ENCODE assay signal across 8 cellular contexts in genomic region chr19:4910594-4911273, GRCh38. TPM values are rescaled to one million over a fixed set of nuclear protein-coding genes. Genes with fewer than 3 reads are reported as not detected.
DNase-seq lines count a peak whose midpoint lies in the region; ATAC-seq, FAIRE-seq and TF ChIP-seq lines count a peak whose summit lies in the region.

No MANE protein-coding gene starts in this region.

- peaks cover 52% of the 10 kb centered on the region for H3K4me1 ChIP-seq in A549

- POLR2A ChIA-PET in A549 (lab: Yijun Ruan, JAX) = interaction anchor here (0.7 to 2.0 kb wide), 4 partner anchors 31 to 121 kb away, joined by 3 to 8 read pairs (median 6); partner anchors contain the start of gene KDM4B

- TF ChIP-seq POLR2A in A549 (IDR thresholded peaks at IDR 0.05; ENCODE audit: low read length) = no peak

- peak overlapping the region; percentile 93 to 95 for H3K27ac ChIP-seq in A549

- H3K4me3 Mint-ChIP-seq in type B pancreatic cell = peak overlapping the region; percentile 91

- H3K4me2 ChIP-seq in A549 = peak overlapping the region; percentile 84

- H3K4me3 ChIP-seq in A549 (peak overlapping the region; percentile 85), bronchial epithelial cell (ENCODE audit: low read depth, low read length) (peak overlapping the region; percentile 63)

- peaks cover 23% of the 10 kb centered on the region for H3K4me1 Mint-ChIP-seq in type B pancreatic cell (ENCODE audit: unreplicated experiment)

- no peak for ATAC-seq in A549

- no peaks in the 10 kb centered on the region for H3K9me3 Mint-ChIP-seq in type B pancreatic cell

- CTCF ChIA-PET in A549 (lab: Yijun Ruan, JAX) = interaction anchor here (0.6 to 8.1 kb wide), 19 partner anchors 11 to 177 kb away, joined by 3 to 170 read pairs (median 6); partner anchors contain the start of genes FEM1A, PLIN3 and TICAM1

- no peaks in the 10 kb centered on the region for H3K27me3 ChIP-seq in bronchial epithelial cell (ENCODE audit: control insufficient read depth, insufficient read depth, low read length)

- FAIRE-seq in A549 (lab: Jason Lieb, UNC) (no peak), bronchial epithelial cell (lab: Jason Lieb, UNC) (peak; percentile 23)

- peaks cover 7% of the 10 kb centered on the region for H3K36me3 Mint-ChIP-seq in type B pancreatic cell

- WGBS in A549 (ENCODE audit: missing lambda C conversion rate) = 14% methylated on average over 16 of the region's 23 CpGs

- TF ChIP-seq EP300 in A549 (IDR thresholded peaks at IDR 0.05) = no peak

- DNase-seq in A549 (ENCODE audit: low read depth in 1 of 2, low spot score in 1 of 2) (peak in 1 of 2 experiments; percentile 45), ELF-1 (ENCODE audit: low read depth, low spot score) (peak; percentile 49), OCI-M1 (lab: John Stamatoyannopoulos, UW) (peak; percentile 64), bronchial epithelial cell (ENCODE audit: low read depth) (peak; percentile 18), medulla oblongata (ENCODE audit: extremely low spot score) (peak; percentile 78), type B pancreatic cell (ENCODE audit: extremely low spot score, unreplicated experiment) (no peak), cortex of kidney (lab: John Stamatoyannopoulos, UW) (no peak)
- no peak for DNase-seq in NK-92 treated with Interleukin-12 subunit alpha and Interleukin-12 subunit beta, amount 100 ng/mL, for 24 hours (lab: John Stamatoyannopoulos, UW)

- TF ChIP-seq RAD21 in A549 (conservative IDR thresholded peaks at IDR 0.05 in 1 of 2, IDR thresholded peaks at IDR 0.05 in 1 of 2) = no peak

- no peaks in the 10 kb centered on the region for H3K27me3 Mint-ChIP-seq in type B pancreatic cell

- TF ChIP-seq CTCF in A549 (IDR thresholded peaks at IDR 0.05) (no peak), bronchial epithelial cell (IDR thresholded peaks at IDR 0.05; ENCODE audit: insufficient read depth, low read length, severe bottlenecking) (no peak), type B pancreatic cell (conservative IDR thresholded peaks at IDR 0.05) (no peak)

- no peaks in the 10 kb centered on the region for H3K36me3 ChIP-seq in bronchial epithelial cell (ENCODE audit: control insufficient read depth, insufficient read depth, low read length)

- H3K27ac Mint-ChIP-seq in type B pancreatic cell = peak overlapping the region; percentile 56

- no peaks in the 10 kb centered on the region for H3K9me3 ChIP-seq in A549

TF ChIP-seq in A549, 52 proteins besides CTCF, POLR2A, EP300 and RAD21:
- peak; percentile 54; the same call in 1 of the 2 replicates for TF ChIP-seq E2F6 (IDR thresholded peaks at IDR 0.05; ENCODE audit: borderline replicate concordance, low read depth)
- TF ChIP-seq MAX (IDR thresholded peaks at IDR 0.05) = peak; percentile 68
- TF ChIP-seq HOXB5 (CRISPR knock-in tag; IDR thresholded peaks at IDR 0.05) = no peak
- TF ChIP-seq POLR2AphosphoS2 (conservative IDR thresholded peaks at IDR 0.05; ENCODE audit: low read length) = no peak
- TF ChIP-seq SMC3 (IDR thresholded peaks at IDR 0.05) = no peak

RNA-seq across cellular contexts. Expression of gene UHRF1, which starts 1.4 kb away (rescaled TPM):
- polyA plus RNA-seq in A549 (2011; rRNA removed) (7.2 and 8.5 TPM in 2 replicates), A549 (2017; fragmentation: RNase III; extraction: RNeasy Plus Mini Kit Qiagen cat#74134 plus additional on column Dnase treatment) (50.6 to 52.7 TPM (median 52.3 TPM) in 3 replicates)
- 34.5 and 37.1 TPM in 2 replicates for polyA plus RNA-seq in A549 (2012; cell fraction: cytosol; rRNA removed)
- 63.0 and 64.2 TPM in 2 replicates for polyA plus RNA-seq in A549 (2012; cell fraction: nucleus; rRNA removed)
- 6.3 and 10.1 TPM in 2 replicates for polyA minus RNA-seq in A549 (2011; rRNA and poly(A)+ RNA removed)
- total RNA-seq in bronchial epithelial cell (2.4 and 5.3 TPM in 2 replicates), type B pancreatic cell (ENCODE audit: low replicate concordance) (29.2 and 79.1 TPM in 2 replicates)

RNA-seq across cellular contexts. Expression of gene ARRDC5, which starts 8.0 kb away (rescaled TPM):
- polyA plus RNA-seq in A549 (2011; rRNA removed) (not detected in 2 replicates), A549 (2017; fragmentation: RNase III; extraction: RNeasy Plus Mini Kit Qiagen cat#74134 plus additional on column Dnase treatment) (not detected in 3 replicates)
- polyA plus RNA-seq in A549 (2012; cell fraction: cytosol; rRNA removed) = not detected in 2 replicates
- not detected in 2 replicates for polyA plus RNA-seq in A549 (2012; cell fraction: nucleus; rRNA removed)
- polyA minus RNA-seq in A549 (2011; rRNA and poly(A)+ RNA removed) = not detected in 2 replicates
- total RNA-seq in bronchial epithelial cell (not detected in 2 replicates), type B pancreatic cell (ENCODE audit: low replicate concordance) (not detected in 2 replicates)

RNA-seq across cellular contexts. Expression of gene PLIN3, which starts 43.3 kb away (rescaled TPM):
- polyA plus RNA-seq in A549 (2011; rRNA removed) (28.4 and 30.1 TPM in 2 replicates), A549 (2017; fragmentation: RNase III; extraction: RNeasy Plus Mini Kit Qiagen cat#74134 plus additional on column Dnase treatment) (75.7 to 84.3 TPM (median 83.7 TPM) in 3 replicates)
- 55.0 and 76.6 TPM in 2 replicates for polyA plus RNA-seq in A549 (2012; cell fraction: cytosol; rRNA removed)
- 51.8 and 74.5 TPM in 2 replicates for polyA plus RNA-seq in A549 (2012; cell fraction: nucleus; rRNA removed)
- 21.9 and 43.8 TPM in 2 replicates for polyA minus RNA-seq in A549 (2011; rRNA and poly(A)+ RNA removed)
- total RNA-seq in bronchial epithelial cell (49.8 and 71.2 TPM in 2 replicates), type B pancreatic cell (ENCODE audit: low replicate concordance) (53.9 and 77.4 TPM in 2 replicates)

RNA-seq across cellular contexts. Expression of gene KDM4B, which starts 58.2 kb away (rescaled TPM):
- 3.0 and 3.2 TPM in 2 replicates for polyA plus RNA-seq in A549 (2011; rRNA removed)
- polyA plus RNA-seq in A549 (2012; cell fraction: cytosol; rRNA removed) = 2.7 and 4.1 TPM in 2 replicates
- polyA plus RNA-seq in A549 (2012; cell fraction: nucleus; rRNA removed) = 8.5 and 10.3 TPM in 2 replicates
- polyA plus RNA-seq in A549 (2017; fragmentation: RNase III; extraction: RNeasy Plus Mini Kit Qiagen cat#74134 plus additional on column Dnase treatment) = 4.3 to 4.6 TPM (median 4.6 TPM) in 3 replicates
- 8.3 and 15.3 TPM in 2 replicates for polyA minus RNA-seq in A549 (2011; rRNA and poly(A)+ RNA removed)
- 12.6 and 12.7 TPM in 2 replicates for total RNA-seq in bronchial epithelial cell
- total RNA-seq in type B pancreatic cell (ENCODE audit: low replicate concordance) = 34.3 and 48.8 TPM in 2 replicates

Comparison
In these comparisons a context has a peak if more than half of its experiments do, and no peak if none do; other contexts are left out.
1. DNase-seq: peak in ELF-1 (single experiment), OCI-M1 (single experiment), bronchial epithelial cell (single experiment) and medulla oblongata (single experiment); none in type B pancreatic cell (single experiment), cortex of kidney (single experiment) and NK-92 treated with Interleukin-12 subunit alpha and Interleukin-12 subunit beta, amount 100 ng/mL, for 24 hours (single experiment).